2 cellular contexts compared by ENCODE assay signal in the genomic region with DNA sequence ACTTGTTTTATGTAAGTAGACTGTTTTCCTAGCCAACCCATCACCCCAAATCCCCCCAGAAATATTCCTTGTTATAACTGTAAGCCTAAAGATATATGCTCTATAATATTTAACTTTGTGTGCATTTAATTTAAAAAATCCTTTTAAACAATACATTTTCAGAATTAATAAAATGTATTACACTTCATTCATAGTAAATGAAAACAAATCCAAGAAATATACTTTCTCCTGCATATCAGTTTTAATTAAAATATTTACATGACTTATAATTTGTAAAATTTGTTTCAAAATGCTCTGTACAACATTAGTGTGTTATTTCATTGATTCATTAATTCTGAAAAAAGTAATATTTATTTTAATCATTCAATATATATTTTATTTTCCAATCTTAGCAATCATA.
TF ChIP-seq lines count a peak whose summit lies in the region.

No MANE protein-coding gene starts in this region.

TF ChIP-seq in HEK293, 187 proteins besides CTCF, POLR2A, EP300 and RAD21 (continued from another document):
- TF ChIP-seq REST (tag by site-specific recombination; IDR thresholded peaks at IDR 0.05) (no peak), ZFHX2 (tag by site-specific recombination; conservative IDR thresholded peaks at IDR 0.05) (no peak), ZNF140 (tag by site-specific recombination; IDR thresholded peaks at IDR 0.05) (no peak), EGR2 (tag by site-specific recombination; IDR thresholded peaks at IDR 0.05; ENCODE audit: low read depth) (no peak)

TF ChIP-seq in SK-N-SH treated with all-trans-retinoic acid at 6 μM for 48 hours, 23 proteins besides CTCF, POLR2A, EP300 and RAD21 (continued from another document):
- TF ChIP-seq, protein P1, sequence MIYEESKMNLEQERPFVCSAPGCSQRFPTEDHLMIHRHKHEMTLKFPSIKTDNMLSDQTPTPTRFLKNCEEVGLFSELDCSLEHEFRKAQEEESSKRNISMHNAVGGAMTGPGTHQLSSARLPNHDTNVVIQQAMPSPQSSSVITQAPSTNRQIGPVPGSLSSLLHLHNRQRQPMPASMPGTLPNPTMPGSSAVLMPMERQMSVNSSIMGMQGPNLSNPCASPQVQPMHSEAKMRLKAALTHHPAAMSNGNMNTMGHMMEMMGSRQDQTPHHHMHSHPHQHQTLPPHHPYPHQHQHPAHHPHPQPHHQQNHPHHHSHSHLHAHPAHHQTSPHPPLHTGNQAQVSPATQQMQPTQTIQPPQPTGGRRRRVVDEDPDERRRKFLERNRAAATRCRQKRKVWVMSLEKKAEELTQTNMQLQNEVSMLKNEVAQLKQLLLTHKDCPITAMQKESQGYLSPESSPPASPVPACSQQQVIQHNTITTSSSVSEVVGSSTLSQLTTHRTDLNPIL (CRISPR knock-in tag; IDR thresholded peaks at IDR 0.05; ENCODE audit: low read depth), result no peak
